Comparison of ENCODE assay signal across 33 cellular contexts in the genomic region with DNA sequence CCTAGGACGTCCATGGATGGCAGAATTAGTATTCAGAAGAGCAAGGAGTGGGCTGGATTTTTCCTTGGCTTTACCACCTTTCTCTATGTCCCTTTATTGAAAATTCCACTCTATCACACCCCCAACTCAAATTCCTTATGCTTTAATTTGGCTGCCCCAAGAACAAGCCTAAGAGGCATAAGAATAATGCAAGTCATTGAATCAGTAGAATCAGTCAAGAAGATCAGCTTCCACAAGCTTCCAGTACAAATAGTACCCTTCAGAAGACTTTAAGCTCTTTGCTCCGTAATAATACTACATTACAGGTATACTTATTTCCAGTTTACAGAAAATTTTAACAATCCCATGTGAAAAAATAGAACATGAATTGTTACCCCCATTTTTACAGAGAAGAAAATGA. TPM values are rescaled to one million over a fixed set of nuclear protein-coding genes. Genes with fewer than 3 reads are reported as not detected.
"Had no signal": no experiment of that assay in that cellular context is flagged by ENCODE, and none has a peak within 500 bp of the region (broad histone marks: within the 10 kb centered on the region; RNA-seq: fewer than 3 reads in every experiment).

No MANE protein-coding gene starts in this region.

- H3K36me3 ChIP-seq: MG63 had no signal

- H3K9me3 ChIP-seq: MG63 had no signal

- H3K4me3 ChIP-seq: MG63 had no signal

- DNase-seq: Kasumi-1, MG63, MM.1S, MV-4-11, NCI-H1048, NCI-H1092, NCI-H1092 treated with DMSO at 0.1 percent for 48 hours, NCI-H1105, NCI-H1105 treated with DMSO at 0.1 percent for 48 hours, NCI-H1417, NCI-H1417 treated with DMSO at 0.1 percent for 48 hours, NCI-H1436, NCI-H1436 treated with DMSO at 0.1 percent for 48 hours, NCI-H146, NCI-H1694, NCI-H1694 treated with DMSO at 0.1 percent for 48 hours, NCI-H187, NCI-H187 treated with DMSO at 0.1 percent for 48 hours, NCI-H1930, NCI-H2029, NCI-H2029 treated with DMSO at 0.1 percent for 48 hours, NCI-H2081, NCI-H2081 treated with DMSO at 0.1 percent for 48 hours, NCI-H2107, NCI-H2171, NCI-H2171 treated with DMSO at 0.1 percent for 48 hours, NCI-H2227 treated with DMSO at 0.1 percent for 48 hours, NCI-H226, NCI-H345, NCI-H510A, NCI-H510A treated with DMSO at 0.1 percent for 48 hours, NCI-H524 treated with DMSO at 0.1 percent for 48 hours had no signal

RNA-seq across cellular contexts. Expression of gene SNAP25, which starts 51.0 kb away (rescaled TPM):
- total RNA-seq: MCF 10A had no signal
